In genomic region chr19:58003153-58003828, GRCh38 we compare ENCODE assay signal across 8 cellular contexts. TPM values are rescaled to one million over a fixed set of nuclear protein-coding genes. Genes with fewer than 3 reads are reported as not detected.
DNase-seq lines count a peak whose midpoint lies in the region; ATAC-seq and TF ChIP-seq lines count a peak whose summit lies in the region.

No MANE protein-coding gene starts in this region.

- peaks cover 67% of the 10 kb centered on the region for H3K9me3 Mint-ChIP-seq in activated naive CD4-positive, alpha-beta T cell treated with anti-CD3 and anti-CD28 coated beads, Interleukin-2, amount 10 ng/mL, durations not matched to agents 7 days and 5 days

- peaks cover 9 to 24% of the 10 kb centered on the region in 2 donors for H3K36me3 ChIP-seq in lung (ENCODE audit: control insufficient read depth in 2 of 2, insufficient read depth in 2 of 2, low read length in 2 of 2)
- H3K36me3 ChIP-seq in uterus, result no peaks in the 10 kb centered on the region

- peak overlapping the region; percentile 83 to 90 for H3K4me3 ChIP-seq in cardiac fibroblast (replicated peaks in 1 of 2; ENCODE audit: low read depth in 2 of 2, low read length in 2 of 2)
- H3K4me3 ChIP-seq in lung, result peak overlapping the region; percentile 94
- peak overlapping the region; percentile 68 to 85 for H3K4me3 ChIP-seq in uterus

- H3K27me3 Mint-ChIP-seq in activated naive CD4-positive, alpha-beta T cell treated with anti-CD3 and anti-CD28 coated beads, Interleukin-2, amount 10 ng/mL, durations not matched to agents 7 days and 5 days, result no peaks in the 10 kb centered on the region

- 23 to 26% methylated on average over 33 of the region's 33 CpGs for WGBS in lung, 2 donors

- ATAC-seq in lung (ENCODE audit: insufficient read depth, low FRiP score), result no peak
- ATAC-seq in GM18867 (IDR thresholded peaks at IDR 0.05; ENCODE audit: unreplicated experiment), result no peak

- H3K36me3 Mint-ChIP-seq in activated naive CD4-positive, alpha-beta T cell treated with anti-CD3 and anti-CD28 coated beads, Interleukin-2, amount 10 ng/mL, durations not matched to agents 7 days and 5 days, result peaks cover 84% of the 10 kb centered on the region

- TF ChIP-seq POLR2A in uterus (IDR thresholded peaks at IDR 0.05), result no peak

- H3K27ac ChIP-seq in lung (ENCODE audit: low read depth in 1 of 2, low read length in 1 of 2) (peak overlapping the region; percentile 91), uterus (peak overlapping the region; percentile 85 to 89)

- H3K4me1 ChIP-seq in lung (ENCODE audit: control insufficient read depth in 2 of 2, insufficient read depth in 2 of 2, low read length in 2 of 2) (peaks cover 4 to 14% of the 10 kb centered on the region in 2 donors), uterus (peaks cover 0 to 10% of the 10 kb centered on the region in 2 donors)

- H3K27ac Mint-ChIP-seq in activated naive CD4-positive, alpha-beta T cell treated with anti-CD3 and anti-CD28 coated beads, Interleukin-2, amount 10 ng/mL, durations not matched to agents 7 days and 5 days, result peak overlapping the region; percentile 87

- peak overlapping the region; percentile 80 for H3K4me3 Mint-ChIP-seq in activated naive CD4-positive, alpha-beta T cell treated with anti-CD3 and anti-CD28 coated beads, Interleukin-2, amount 10 ng/mL, durations not matched to agents 7 days and 5 days

- peaks cover 0 to 56% of the 10 kb centered on the region in 2 donors for H3K9me3 ChIP-seq in lung (ENCODE audit: control insufficient read depth in 2 of 2, insufficient read depth in 1 of 2, low read length in 1 of 2)
- peaks cover 0 to 26% of the 10 kb centered on the region in 2 donors for H3K9me3 ChIP-seq in uterus

- intact Hi-C loops in uterus (cut with DNase I; ENCODE audit: low total_unique reads), result no loop called here

- CTCF ChIA-PET in activated naive CD4-positive, alpha-beta T cell treated with anti-CD3 and anti-CD28 coated beads, Interleukin-2, amount 10 ng/mL, durations not matched to agents 7 days and 5 days (lab: Charles Lee), result interaction anchor here (0.9 kb wide), 1 partner anchor 155 kb away, joined by 3 read pairs; no protein-coding TSS in a partner anchor

- DNase-seq in activated naive CD4-positive, alpha-beta T cell treated with anti-CD3 and anti-CD28 coated beads, Interleukin-2, amount 10 ng/mL, durations not matched to agents 7 days and 5 days, result no peak
- no peak for DNase-seq in activated naive CD4-positive, alpha-beta T cell treated with anti-CD3 and anti-CD28 coated beads, Interleukin-2, amount 50 U/mL, for 16 hours
- DNase-seq in cardiac fibroblast (ENCODE audit: low read depth in 2 of 2) (peak in 1 of 2 donors; percentile 9), lung (ENCODE audit: low spot score) (no peak), uterus (no peak), RKO (ENCODE audit: low spot score) (no peak)
- DNase-seq in effector CD4-positive, alpha-beta T cell, result no peak

- TF ChIP-seq CTCF in cardiac fibroblast (IDR thresholded peaks at IDR 0.05; ENCODE audit: low read depth, low read length), result no peak
- TF ChIP-seq CTCF in lung (IDR thresholded peaks at IDR 0.05; ENCODE audit: control extremely low read depth, extremely low read depth), result no peak
- no peak for TF ChIP-seq CTCF in uterus (IDR thresholded peaks at IDR 0.05)

- H3K27me3 ChIP-seq in lung (ENCODE audit: control insufficient read depth, insufficient read depth), result no peaks in the 10 kb centered on the region
- no peaks in the 10 kb centered on the region for H3K27me3 ChIP-seq in uterus

- peaks cover 30% of the 10 kb centered on the region for H3K4me1 Mint-ChIP-seq in activated naive CD4-positive, alpha-beta T cell treated with anti-CD3 and anti-CD28 coated beads, Interleukin-2, amount 10 ng/mL, durations not matched to agents 7 days and 5 days

RNA-seq across cellular contexts. Expression of gene ZNF606, which starts 0.7 kb away (rescaled TPM):
- 10 to 100 TPM; 16.9 to 37.9 TPM for total RNA-seq in lung
- polyA plus RNA-seq in lung, result 1 to 10 TPM; 6.0 to 6.5 TPM
- 10 to 100 TPM in 3 of 4 donors, 1 to 10 TPM in 1; 5.6 to 61.7 (median 30.4) TPM for total RNA-seq in uterus

RNA-seq across cellular contexts. Expression of gene C19orf18, which starts 29.0 kb away (rescaled TPM):
- total RNA-seq in lung (1 to 10 TPM; 1.2 to 1.3 TPM), uterus (1 to 10 TPM in 1 of 4 donors, not detected in 3; 2.7 TPM)
- 1 to 10 TPM in 1 of 2 donors, under 1 TPM in 1; 0.24 to 2.0 TPM for polyA plus RNA-seq in lung

RNA-seq across cellular contexts. Expression of gene ZSCAN1, which starts 30.5 kb away (rescaled TPM):
- total RNA-seq in lung (1 to 10 TPM; 1.1 to 1.7 TPM), uterus (not detected)
- under 1 TPM; 0.30 to 0.63 TPM for polyA plus RNA-seq in lung

RNA-seq across cellular contexts. Expression of gene ZNF256, which starts 55.8 kb away (rescaled TPM):
- total RNA-seq in lung (1 to 10 TPM; 4.9 to 8.1 TPM), uterus (10 to 100 TPM in 2 of 4 donors, 1 to 10 TPM in 1, under 1 TPM in 1; 0.51 to 12.0 (median 6.9) TPM)
- 1 to 10 TPM; 2.5 to 2.7 TPM for polyA plus RNA-seq in lung

RNA-seq across cellular contexts. Expression of gene ZNF135, which starts 55.8 kb away (rescaled TPM):
- total RNA-seq in lung (10 to 100 TPM in 1 of 2 donors, 1 to 10 TPM in 1; 4.6 to 13.5 TPM), uterus (10 to 100 TPM in 3 of 4 donors, 1 to 10 TPM in 1; 6.2 to 18.6 (median 15.3) TPM)
- polyA plus RNA-seq in lung, result 1 to 10 TPM; 2.2 to 2.4 TPM
